Comparison of ENCODE assay signal across 16 cellular contexts in genomic region chr2:190571666-190572065, GRCh38. TPM values are rescaled to one million over a fixed set of nuclear protein-coding genes. Genes with fewer than 3 reads are reported as not detected.
DNase-seq lines count a peak whose midpoint lies in the region; ATAC-seq and TF ChIP-seq lines count a peak whose summit lies in the region.
"Had no signal": no experiment of that assay in that cellular context is flagged by ENCODE, and none has a peak within 500 bp of the region (broad histone marks: within the 10 kb centered on the region; RNA-seq: fewer than 3 reads in every experiment).

No MANE protein-coding gene starts in this region.

- no peak overlapping the region for H3K4me3 ChIP-seq in fibroblast of pulmonary artery (replicated peaks; ENCODE audit: low read depth, low read length)
- H3K4me3 ChIP-seq in H7 (ENCODE audit: insufficient read depth, low read depth, low read length) = no peak overlapping the region
- no peak overlapping the region for H3K4me3 ChIP-seq in vagina
- H3K4me3 ChIP-seq: gastrocnemius medialis, transverse colon had no signal

- TF ChIP-seq CTCF in fibroblast of pulmonary artery (IDR thresholded peaks at IDR 0.05; ENCODE audit: low read length, missing control alignments) = no peak
- no peak for TF ChIP-seq CTCF in vagina (IDR thresholded peaks at IDR 0.05)

- TF ChIP-seq POLR2A in vagina (IDR thresholded peaks at IDR 0.05) = no peak

- H3K9me3 ChIP-seq in vagina = no peaks in the 10 kb centered on the region

- H3K27me3 ChIP-seq in H7 (ENCODE audit: control insufficient read depth, insufficient read depth, low read length) (no peaks in the 10 kb centered on the region), vagina (no peaks in the 10 kb centered on the region)
- H3K27me3 ChIP-seq: gastrocnemius medialis, transverse colon had no signal

- H3K36me3 ChIP-seq in H7 (replicated peaks; ENCODE audit: control insufficient read depth, insufficient read depth, low read length) = no peaks in the 10 kb centered on the region
- no peaks in the 10 kb centered on the region for H3K36me3 ChIP-seq in vagina
- H3K36me3 ChIP-seq: gastrocnemius medialis, transverse colon had no signal

- peaks cover 1% of the 10 kb centered on the region for H3K4me1 ChIP-seq in vagina
- H3K4me1 ChIP-seq: gastrocnemius medialis had no signal

- intact Hi-C loops in vagina (cut with DNase I) = no loop called here

- ATAC-seq in GM18502 (IDR thresholded peaks at IDR 0.05; ENCODE audit: poor library complexity, unreplicated experiment) = no peak
- ATAC-seq: gastrocnemius medialis had no signal

- DNase-seq in COLO829 (ENCODE audit: low spot score) (peak; percentile 87), Kasumi-1 (lab: John Stamatoyannopoulos, UW) (peak; percentile 72 to 76), SW480 (ENCODE audit: low spot score) (peak; percentile 43), fibroblast of pulmonary artery (ENCODE audit: low read depth) (peak; percentile 11), cerebellum (ENCODE audit: low spot score) (no peak), H7 (no peak), vagina (ENCODE audit: extremely low spot score in 2 of 2) (no peak)
- DNase-seq: activated CD8-positive, alpha-beta memory T cell treated with anti-CD3 and anti-CD28 coated beads, Interleukin-2, amount 50 U/mL, for 4 hours; activated naive CD4-positive, alpha-beta T cell treated with Interleukin-2 at 50 U/mL for 16 hours; gastrocnemius medialis; MV-4-11; NCI-H2171; stimulated activated CD4-positive, alpha-beta T cell treated with anti-CD3 and anti-CD28 coated beads, Interleukin-4, amount 100 ng/mL, for 4 hours; SW 1271; transverse colon had no signal

- no peak overlapping the region for H3K27ac ChIP-seq in vagina
- H3K27ac ChIP-seq: gastrocnemius medialis, transverse colon had no signal

RNA-seq across cellular contexts. Expression of gene NEMP2, which starts 37.1 kb away (rescaled TPM):
- total RNA-seq in cerebellum = 5.4 TPM
- total RNA-seq in H7 (2014; rRNA removed; shearing (Covaris generic)) = 2.4 and 2.5 TPM in 2 replicates
- total RNA-seq in vagina = 2.2 TPM

Comparison
In these comparisons a context has a peak if more than half of its experiments do, and no peak if none do; other contexts are left out.
1. DNase-seq: peak in COLO829 (single experiment), Kasumi-1 (2 of 2), SW480 (single experiment) and fibroblast of pulmonary artery (single experiment); none in cerebellum (single experiment), H7 (single experiment) and vagina (0 of 2).